2 cellular contexts compared by ENCODE assay signal in genomic region chr21:26900980-26901379, GRCh38.
TF ChIP-seq lines count a peak whose summit lies in the region.

No MANE protein-coding gene starts in this region.

TF ChIP-seq in IMR-90, 13 proteins besides CTCF, POLR2A, EP300 and RAD21:
- TF ChIP-seq RCOR1 (IDR thresholded peaks at IDR 0.05; ENCODE audit: insufficient replicate concordance, low read length) (no peak), USF2 (IDR thresholded peaks at IDR 0.05; ENCODE audit: low read depth, low read length) (no peak), MAZ (IDR thresholded peaks at IDR 0.05; ENCODE audit: borderline replicate concordance, low read depth, low read length) (no peak), MAFK (IDR thresholded peaks at IDR 0.05; ENCODE audit: low read depth, low read length) (no peak), CEBPB (IDR thresholded peaks at IDR 0.05; ENCODE audit: low read depth, low read length) (no peak)
TF ChIP-seq in IMR-90: peak in this region for 0.

TF ChIP-seq in HepG2, 621 proteins besides CTCF, POLR2A, EP300 and RAD21:
- TF ChIP-seq ZNF34 (CRISPR knock-in tag; IDR thresholded peaks at IDR 0.05; ENCODE audit: borderline replicate concordance), result no peak
- no peak for TF ChIP-seq ZNF839 (CRISPR knock-in tag; IDR thresholded peaks at IDR 0.05; ENCODE audit: borderline replicate concordance)
- no peak for TF ChIP-seq ZNF607 (CRISPR knock-in tag; IDR thresholded peaks at IDR 0.05; ENCODE audit: borderline replicate concordance)
- no peak for TF ChIP-seq MAX (IDR thresholded peaks at IDR 0.05)
